26 cellular contexts compared by ENCODE assay signal in genomic region chrX:117771384-117771783, GRCh38.
"Had no signal": no experiment of that assay in that cellular context is flagged by ENCODE, and none has a peak within 500 bp of the region (broad histone marks: within the 10 kb centered on the region; RNA-seq: fewer than 3 reads in every experiment).

No MANE protein-coding gene starts in this region.

- H3K9me3 ChIP-seq: left ventricle myocardium inferior, neutrophil, ovary, right atrium auricular region, suprapubic skin, thoracic aorta, tibial artery, upper lobe of right lung had no signal

- H3K9ac ChIP-seq: neural progenitor cell had no signal

- ATAC-seq: natural killer cell; sciatic nerve; stimulated activated effector memory CD8-positive, alpha-beta T cell treated with anti-CD3 and anti-CD28 coated beads, Interleukin-12 subunit alpha, Interleukin-12 subunit beta, amount 100 ng/mL, for 72 hours; upper lobe of right lung had no signal

- FAIRE-seq: islet of Langerhans, kidney, urothelium cell line had no signal

- DNase-seq: hypothalamus; immature natural killer cell; kidney; left ventricle myocardium inferior; mesendoderm; naive B cell; natural killer cell; nephron progenitor cell; occipital lobe; ovary; stimulated activated CD4-positive, alpha-beta T cell treated with anti-CD3 and anti-CD28 coated beads, Interleukin-4, amount 100 ng/mL, for 24 hours; stimulated activated naive CD4-positive, alpha-beta T cell; tibial artery; trophoblast cell; upper lobe of right lung had no signal

- H3K36me3 ChIP-seq: left ventricle myocardium inferior, neural progenitor cell, neutrophil, ovary, right atrium auricular region, suprapubic skin, thoracic aorta, tibial artery, upper lobe of right lung had no signal

- H3K4me2 ChIP-seq: neural progenitor cell had no signal

- H3K4me3 ChIP-seq: left ventricle myocardium inferior, lung, neural progenitor cell, ovary, right atrium auricular region, skin epidermis, suprapubic skin, thoracic aorta, tibial artery, upper lobe of right lung had no signal

- H3K27ac ChIP-seq: left ventricle myocardium inferior, neural progenitor cell, neutrophil, ovary, right atrium auricular region, skin epidermis, suprapubic skin, thoracic aorta, tibial artery, upper lobe of right lung had no signal

- H3K4me1 ChIP-seq: left ventricle myocardium inferior, neural progenitor cell, right atrium auricular region, suprapubic skin, tibial artery, upper lobe of right lung had no signal
